Comparison of ENCODE assay signal across 1 cellular context in genomic region chr6:160259143-160259425, GRCh38.
TF ChIP-seq lines count a peak whose summit lies in the region.

No MANE protein-coding gene starts in this region.

TF ChIP-seq in H1, 55 proteins besides CTCF, POLR2A, EP300 and RAD21:
- TF ChIP-seq SIX5 (IDR thresholded peaks at IDR 0.05; ENCODE audit: low read depth, low read length) (no peak), TAF1 (IDR thresholded peaks at IDR 0.05; ENCODE audit: low read depth, low read length) (no peak), TBP (IDR thresholded peaks at IDR 0.05; ENCODE audit: low read depth, low read length) (no peak), MAFK (IDR thresholded peaks at IDR 0.05; ENCODE audit: low read depth, low read length) (no peak), SAP30 (IDR thresholded peaks at IDR 0.05; ENCODE audit: insufficient read depth, insufficient replicate concordance, low read length) (no peak), SIN3A (conservative IDR thresholded peaks at IDR 0.05 in 1 of 2, IDR thresholded peaks at IDR 0.05 in 1 of 2; ENCODE audit: low read depth in 1 of 2, low read length in 2 of 2) (no peak), ATF3 (IDR thresholded peaks at IDR 0.05; ENCODE audit: insufficient read depth, low read depth, low read length) (no peak), PHF8 (conservative IDR thresholded peaks at IDR 0.05; ENCODE audit: low read depth, low read length) (no peak), CBX8 (IDR thresholded peaks at IDR 0.05; ENCODE audit: borderline replicate concordance, low read depth, low read length) (no peak), POU5F1 (IDR thresholded peaks at IDR 0.05; ENCODE audit: low read depth, low read length) (no peak), KDM5A (IDR thresholded peaks at IDR 0.05; ENCODE audit: low read length) (no peak), HDAC6 (IDR thresholded peaks at IDR 0.05; ENCODE audit: low read depth, low read length) (no peak)
TF ChIP-seq in H1: peak in this region for 0.
